8 cellular contexts compared by ENCODE assay signal in genomic region chr5:36239370-36240293, GRCh38. TPM values are rescaled to one million over a fixed set of nuclear protein-coding genes. Genes with fewer than 3 reads are reported as not detected.
DNase-seq lines count a peak whose midpoint lies in the region; TF ChIP-seq lines count a peak whose summit lies in the region.

No MANE protein-coding gene starts in this region.

- peaks cover 46% of the 10 kb centered on the region for H3K4me1 Mint-ChIP-seq in activated naive CD4-positive, alpha-beta T cell treated with anti-CD3 and anti-CD28 coated beads for 36 hours (ENCODE audit: low read depth)

- peaks cover 27% of the 10 kb centered on the region for H3K4me1 ChIP-seq in adipocyte (ENCODE audit: control insufficient read depth, insufficient read depth, low read length)
- H3K4me1 ChIP-seq in liver (ENCODE audit: control insufficient read depth in 4 of 4, insufficient read depth in 4 of 4, low read length in 3 of 4): peaks cover 3 to 50% (median 30%) of the 10 kb centered on the region in 4 donors
- peaks cover 21 to 49% (median 36%) of the 10 kb centered on the region in 4 donors for H3K4me1 ChIP-seq in transverse colon

- no peaks in the 10 kb centered on the region for H3K27me3 Mint-ChIP-seq in activated naive CD4-positive, alpha-beta T cell treated with anti-CD3 and anti-CD28 coated beads for 36 hours (ENCODE audit: low read depth)

- CTCF ChIA-PET in activated naive CD4-positive, alpha-beta T cell treated with anti-CD3 and anti-CD28 coated beads for 36 hours (lab: Charles Lee): interaction anchor here (2.0 kb wide), 1 partner anchor 12 kb away, joined by 6 read pairs; no protein-coding TSS in a partner anchor
- CTCF ChIA-PET in GM10248 (lab: Yijun Ruan, JAX): interaction anchor here (1.0 to 6.5 kb wide), 4 partner anchors 9 to 62 kb away, joined by 3 to 39 read pairs (median 4); no protein-coding TSS in a partner anchor

- H3K27ac Mint-ChIP-seq in activated naive CD4-positive, alpha-beta T cell treated with anti-CD3 and anti-CD28 coated beads for 36 hours: peak overlapping the region; percentile 48

- peak; percentile 47 to 56 for TF ChIP-seq RAD21 in liver (IDR thresholded peaks at IDR 0.05)

- no peaks in the 10 kb centered on the region for H3K9me3 Mint-ChIP-seq in activated naive CD4-positive, alpha-beta T cell treated with anti-CD3 and anti-CD28 coated beads for 36 hours

- POLR2A ChIA-PET in GM10248 (lab: Yijun Ruan, JAX): no interaction called here

- TF ChIP-seq POLR2A in transverse colon (IDR thresholded peaks at IDR 0.05): no peak

- H3K9ac ChIP-seq in adipocyte (ENCODE audit: low read length) (peak overlapping the region; percentile 96), liver (ENCODE audit: low read depth in 1 of 2, low read length in 2 of 2) (peak overlapping the region; percentile 87 to 99)

- no peak for TF ChIP-seq EP300 in transverse colon (IDR thresholded peaks at IDR 0.05; ENCODE audit: low read depth)

- in situ Hi-C loops in transverse colon (cut with MboI; ENCODE audit: low pct_ligation_motif_present in 1 of 4, low pct_unique_long_range_greater_than_20kb in 1 of 4, low sequenced_read_pairs in 3 of 4): loop anchor here in 1 of 4 donors (10.0 kb wide), 1 partner anchor 85 kb away; the partner anchor contains the start of genes LMBRD2 and SKP2

- no peaks in the 10 kb centered on the region for H3K27me3 ChIP-seq in adipocyte (replicated peaks; ENCODE audit: control insufficient read depth, insufficient read depth, low read length)
- H3K27me3 ChIP-seq in liver (ENCODE audit: control insufficient read depth in 4 of 4, insufficient read depth in 4 of 4, low read length in 3 of 4): no peaks in the 10 kb centered on the region
- H3K27me3 ChIP-seq in transverse colon: no peaks in the 10 kb centered on the region

- DNase-seq in activated naive CD4-positive, alpha-beta T cell treated with anti-CD3 and anti-CD28 coated beads for 36 hours: no peak
- no peak for DNase-seq in activated naive CD4-positive, alpha-beta T cell treated with anti-CD3 and anti-CD28 coated beads, Interleukin-2, amount 50 U/mL, for 16 hours
- DNase-seq in adipocyte (ENCODE audit: low read depth) (no peak), transverse colon (no peak), GM10248 (ENCODE audit: extremely low spot score) (no peak), EL (no peak)
- no peak for DNase-seq in stimulated activated CD4-positive, alpha-beta T cell treated with anti-CD3 and anti-CD28 coated beads, Interleukin-4, amount 100 ng/mL, for 24 hours

- H3K4me3 ChIP-seq in adipocyte (ENCODE audit: low read length): peak overlapping the region; percentile 93
- peak overlapping the region; percentile 69 to 88 (median 70) for H3K4me3 ChIP-seq in liver (ENCODE audit: low read depth in 1 of 3, low read length in 3 of 3)
- H3K4me3 ChIP-seq in transverse colon: peak overlapping the region in 1 of 4 donors; percentile 98

- 21% methylated on average over 4 of the region's 4 CpGs for WGBS in liver
- WGBS in transverse colon (ENCODE audit: low coverage in 1 of 2), 2 donors: 32 to 36% methylated on average over 4 of the region's 4 CpGs

- no peak for TF ChIP-seq CTCF in liver (IDR thresholded peaks at IDR 0.05; ENCODE audit: low read depth, low read length, missing input control)
- no peak for TF ChIP-seq CTCF in transverse colon (IDR thresholded peaks at IDR 0.05)
- no peak for TF ChIP-seq CTCF in GM10248 (IDR thresholded peaks at IDR 0.05; ENCODE audit: control extremely low read depth, extremely low read depth, low read depth, missing control alignments)

- H3K36me3 Mint-ChIP-seq in activated naive CD4-positive, alpha-beta T cell treated with anti-CD3 and anti-CD28 coated beads for 36 hours (ENCODE audit: low read depth): no peaks in the 10 kb centered on the region

- H3K27ac ChIP-seq in liver (ENCODE audit: low read depth in 1 of 2, low read length in 2 of 2) (peak overlapping the region; percentile 98 to 99), transverse colon (peak overlapping the region; percentile 98 to 99 (median 99))

- no peaks in the 10 kb centered on the region for H3K36me3 ChIP-seq in adipocyte (ENCODE audit: control insufficient read depth, insufficient read depth, low read length, severe bottlenecking)
- no peaks in the 10 kb centered on the region for H3K36me3 ChIP-seq in liver (ENCODE audit: control insufficient read depth in 4 of 4, insufficient read depth in 3 of 4, low read depth in 1 of 4, low read length in 3 of 4)
- no peaks in the 10 kb centered on the region for H3K36me3 ChIP-seq in transverse colon

- H3K9me3 ChIP-seq in adipocyte (ENCODE audit: control insufficient read depth, low read length) (no peaks in the 10 kb centered on the region), liver (ENCODE audit: control insufficient read depth in 4 of 4, low read length in 3 of 4) (no peaks in the 10 kb centered on the region), transverse colon (no peaks in the 10 kb centered on the region)

- intact Hi-C loops in activated naive CD4-positive, alpha-beta T cell treated with anti-CD3 and anti-CD28 coated beads for 36 hours (cut with micrococcal nuclease): loop anchor here (5.0 to 10.0 kb wide), 10 partner anchors 337 to 1483 kb away; partner anchors contain the start of genes DNAJC21, IL7R, NUP155 and SPEF2
- intact Hi-C loops in transverse colon (cut with DNase I; ENCODE audit: low total_unique reads): loop anchor here (2.0 kb wide), 1 partner anchor 65 kb away; no protein-coding TSS in a partner anchor

- peak overlapping the region; percentile 76 for H3K4me3 Mint-ChIP-seq in activated naive CD4-positive, alpha-beta T cell treated with anti-CD3 and anti-CD28 coated beads for 36 hours

TF ChIP-seq in liver, 16 proteins besides CTCF, POLR2A, EP300 and RAD21 (continues in another document):
- TF ChIP-seq JUND (IDR thresholded peaks at IDR 0.05) (peak; percentile 26 to 85), ATF3 (IDR thresholded peaks at IDR 0.05) (peak; percentile 21), FOXA2 (IDR thresholded peaks at IDR 0.05) (peak; percentile 87), ZBTB33 (IDR thresholded peaks at IDR 0.05) (peak; percentile 79), HNF4G (IDR thresholded peaks at IDR 0.05) (no peak), REST (IDR thresholded peaks at IDR 0.05) (peak; percentile 45), HNF4A (conservative IDR thresholded peaks at IDR 0.05) (peak; percentile 69 to 79), YY1 (IDR thresholded peaks at IDR 0.05) (peak; percentile 67), SP1 (IDR thresholded peaks at IDR 0.05) (peak; percentile 72), TAF1 (conservative IDR thresholded peaks at IDR 0.05) (peak; percentile 64), NR2F2 (IDR thresholded peaks at IDR 0.05) (peak; percentile 22), MAX (IDR thresholded peaks at IDR 0.05) (peak; percentile 70), EGR1 (IDR thresholded peaks at IDR 0.05; ENCODE audit: low read depth in 2 of 2) (peak in 1 of 2 donors; percentile 71), GABPA (IDR thresholded peaks at IDR 0.05 in 1 of 2, conservative IDR thresholded peaks at IDR 0.05 in 1 of 2) (no peak), RXRA (IDR thresholded peaks at IDR 0.05) (peak; percentile 17 to 80)

RNA-seq across cellular contexts. Expression of gene NADK2, which starts 2.1 kb away (rescaled TPM):
- total RNA-seq in activated naive CD4-positive, alpha-beta T cell treated with anti-CD3 and anti-CD28 coated beads for 36 hours: 10 to 100 TPM; 19.9 to 20.0 TPM
- total RNA-seq in liver (100 to 1,000 TPM; 101 to 178 TPM), transverse colon (10 to 100 TPM; 14.6 to 31.4 (median 22.4) TPM)
- 10 to 100 TPM; 73.6 to 74.6 TPM for polyA plus RNA-seq in liver
